ENCODE assay signal across 8 cellular contexts in the genomic region with DNA sequence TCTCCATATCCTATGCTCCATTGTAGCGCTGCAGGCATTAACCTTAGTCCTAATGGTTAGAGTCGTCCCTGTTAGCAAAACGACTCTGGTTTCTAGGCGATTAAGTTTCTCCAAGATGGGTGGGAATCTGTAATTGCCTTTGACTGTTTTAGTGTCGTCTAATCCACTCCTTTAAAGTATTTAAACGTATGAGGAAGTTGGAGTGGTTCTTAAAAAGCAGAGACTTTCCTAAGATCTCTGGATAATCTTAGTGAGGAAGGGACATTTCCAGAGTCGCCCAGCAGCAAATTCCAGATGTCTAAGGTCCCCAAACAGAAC.
DNase-seq lines count a peak whose midpoint lies in the region; ATAC-seq and TF ChIP-seq lines count a peak whose summit lies in the region.

No MANE protein-coding gene starts in this region.

- H3K36me3 Mint-ChIP-seq in effector memory CD8-positive, alpha-beta T cell (ENCODE audit: insufficient read depth) = peaks cover 67% of the 10 kb centered on the region
- H3K36me3 Mint-ChIP-seq in nephron progenitor cell (ENCODE audit: low read depth) = peaks cover 55% of the 10 kb centered on the region

- H3K4me3 ChIP-seq in BLaER1 (peak overlapping the region; percentile 75), NT2/D1 (ENCODE audit: insufficient read length, low read depth) (peak overlapping the region; percentile 91)

- H3K9ac ChIP-seq in BLaER1 (peak overlapping the region; percentile 92), NT2/D1 (ENCODE audit: insufficient read length, low read depth) (peak overlapping the region; percentile 89)

- H3K36me3 ChIP-seq in BLaER1 (peaks cover 62% of the 10 kb centered on the region), NT2/D1 (ENCODE audit: insufficient read depth, insufficient read length, low read length) (peaks cover 45% of the 10 kb centered on the region)

- no peaks in the 10 kb centered on the region for H3K9me3 ChIP-seq in BLaER1
- no peaks in the 10 kb centered on the region for H3K9me3 ChIP-seq in NT2/D1 (ENCODE audit: insufficient read depth, low read length)

- no peak for ATAC-seq in effector memory CD8-positive, alpha-beta T cell (replicated peaks)
- ATAC-seq in GM18868 (IDR thresholded peaks at IDR 0.05; ENCODE audit: unreplicated experiment) (no peak), GM19467 (IDR thresholded peaks at IDR 0.05; ENCODE audit: unreplicated experiment) (no peak)

- no peaks in the 10 kb centered on the region for H3K9me3 Mint-ChIP-seq in effector memory CD8-positive, alpha-beta T cell
- H3K9me3 Mint-ChIP-seq in nephron progenitor cell = no peaks in the 10 kb centered on the region

- peak overlapping the region; percentile 100 for H3K27ac Mint-ChIP-seq in effector memory CD8-positive, alpha-beta T cell
- peak overlapping the region; percentile 100 for H3K27ac Mint-ChIP-seq in nephron progenitor cell

- peak overlapping the region; percentile 94 for H3K27ac ChIP-seq in BLaER1

- H3K27me3 ChIP-seq in BLaER1 (no peaks in the 10 kb centered on the region), NT2/D1 (ENCODE audit: insufficient read depth, insufficient read length) (no peaks in the 10 kb centered on the region)

- DNase-seq in NT2/D1 (ENCODE audit: low read depth, low spot score) (no peak), nephron progenitor cell (no peak)
- DNase-seq in effector memory CD8-positive, alpha-beta T cell = no peak
- no peak for DNase-seq in stimulated activated CD4-positive, alpha-beta T cell treated with anti-CD3 and anti-CD28 coated beads, Interleukin-4, amount 100 ng/mL, for 1 hour
- DNase-seq in activated CD4-positive, CD25-positive, alpha-beta regulatory T cell treated with anti-CD3 and anti-CD28 coated beads, Interleukin-2, amount 50 U/mL, for 72 hours = no peak

- peaks cover 31% of the 10 kb centered on the region for H3K4me1 ChIP-seq in BLaER1
- no peaks in the 10 kb centered on the region for H3K4me1 ChIP-seq in NT2/D1 (ENCODE audit: insufficient read depth, insufficient read length)

- no peaks in the 10 kb centered on the region for H3K27me3 Mint-ChIP-seq in effector memory CD8-positive, alpha-beta T cell
- peaks cover 3% of the 10 kb centered on the region for H3K27me3 Mint-ChIP-seq in nephron progenitor cell (ENCODE audit: low read depth, poor library complexity)

- H3K4me1 Mint-ChIP-seq in effector memory CD8-positive, alpha-beta T cell (ENCODE audit: low read depth in 2 of 2) = peaks cover 19 to 32% of the 10 kb centered on the region in 2 donors
- H3K4me1 Mint-ChIP-seq in nephron progenitor cell = peaks cover 25% of the 10 kb centered on the region

- H4K20me1 ChIP-seq in BLaER1 = 0 out of 2 replicates have a peak, but pooled peaks cover 5% of the 10 kb centered on the region

- H3K4me2 ChIP-seq in BLaER1 = peak overlapping the region; percentile 91

- no peak for TF ChIP-seq CTCF in nephron progenitor cell (IDR thresholded peaks at IDR 0.05)

- H3K4me3 Mint-ChIP-seq in effector memory CD8-positive, alpha-beta T cell = peak overlapping the region; percentile 99 to 100
- H3K4me3 Mint-ChIP-seq in nephron progenitor cell = peak overlapping the region; percentile 100
